ENCODE assay signal across 17 cellular contexts in the genomic region with DNA sequence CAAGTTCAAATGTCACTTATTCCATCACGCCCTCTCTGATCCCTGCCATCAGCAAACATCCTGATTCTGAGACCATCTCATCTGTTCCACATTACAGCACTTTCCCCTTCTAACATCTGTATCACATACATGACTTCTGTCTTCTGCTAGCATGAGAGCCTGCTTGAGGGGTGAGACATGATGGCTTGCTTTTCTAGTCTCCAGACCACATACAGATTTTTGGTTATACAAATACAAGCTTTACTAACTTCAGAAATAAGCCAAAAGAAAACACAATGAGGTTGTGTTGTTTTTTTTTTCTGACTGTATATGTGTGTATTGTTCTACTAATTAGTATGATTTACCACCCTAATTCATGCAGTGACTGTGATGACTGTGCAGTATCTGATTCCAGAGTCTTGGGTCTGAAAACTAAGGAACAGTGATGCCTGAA. TPM values are rescaled to one million over a fixed set of nuclear protein-coding genes. Genes with fewer than 3 reads are reported as not detected.
DNase-seq lines count a peak whose midpoint lies in the region; ATAC-seq and TF ChIP-seq lines count a peak whose summit lies in the region.
"Had no signal": no experiment of that assay in that cellular context is flagged by ENCODE, and none has a peak within 500 bp of the region (broad histone marks: within the 10 kb centered on the region; RNA-seq: fewer than 3 reads in every experiment).

No MANE protein-coding gene starts in this region.

- no peaks in the 10 kb centered on the region for H3K9me3 ChIP-seq in trophoblast cell (ENCODE audit: insufficient read depth, low read depth, low read length)

- H4K91ac ChIP-seq in trophoblast cell (ENCODE audit: low read depth, low read length): no peak overlapping the region

- no peaks in the 10 kb centered on the region for H3K27me3 Mint-ChIP-seq in WTC11 (ENCODE audit: low read depth)
- H3K27me3 Mint-ChIP-seq in stimulated activated naive B cell treated with anti-CD40 and anti-IgM and Interleukin-4, amounts not matched to agents 10 μg/mL and 1 μg/mL and 100 μg/mL, for 72 hours: no peaks in the 10 kb centered on the region
- H3K27me3 Mint-ChIP-seq: B cell; CD4-positive, alpha-beta T cell had no signal

- no peak overlapping the region for H3K27ac ChIP-seq in trophoblast cell (ENCODE audit: low read depth, low read length)
- H3K27ac ChIP-seq: KMS-11 had no signal

- no peaks in the 10 kb centered on the region for H3K4me1 Mint-ChIP-seq in WTC11
- peaks cover 0 to 8% of the 10 kb centered on the region in 2 donors for H3K4me1 Mint-ChIP-seq in stimulated activated naive B cell treated with anti-CD40 and anti-IgM and Interleukin-4, amounts not matched to agents 10 μg/mL and 1 μg/mL and 100 μg/mL, for 72 hours

- no peak overlapping the region for H2BK5ac ChIP-seq in trophoblast cell (ENCODE audit: low read depth, low read length, poor library complexity)

- no peak overlapping the region for H3K14ac ChIP-seq in trophoblast cell (ENCODE audit: low read length)

- H4K8ac ChIP-seq in trophoblast cell (ENCODE audit: low read depth, low read length): no peak overlapping the region

- no peak for ATAC-seq in WTC11
- no peak for ATAC-seq in stimulated activated naive B cell treated with anti-CD40 and anti-IgM and Interleukin-4, amounts not matched to agents 10 μg/mL and 1 μg/mL and 100 μg/mL, for 72 hours (replicated peaks)

- H2AFZ ChIP-seq in trophoblast cell (ENCODE audit: insufficient read depth, low read length, poor library complexity): no peak overlapping the region

- H3K36me3 Mint-ChIP-seq in WTC11: peaks cover 19% of the 10 kb centered on the region
- H3K36me3 Mint-ChIP-seq in stimulated activated naive B cell treated with anti-CD40 and anti-IgM and Interleukin-4, amounts not matched to agents 10 μg/mL and 1 μg/mL and 100 μg/mL, for 72 hours: peaks cover 38 to 45% of the 10 kb centered on the region in 2 donors

- peak; percentile 58 for DNase-seq in Ammon's horn (ENCODE audit: low spot score)
- DNase-seq in WTC11 (ENCODE audit: low spot score): no peak
- DNase-seq in fibroblast of peridontal ligament (ENCODE audit: extremely low read depth): peak; percentile 36
- DNase-seq in trophoblast cell: no peak
- no peak for DNase-seq in activated CD4-positive, alpha-beta T cell treated with anti-CD3 and anti-CD28 coated beads for 48 hours
- DNase-seq in T1000 (lab: John Stamatoyannopoulos, UW): no peak
- DNase-seq in stimulated activated naive B cell treated with anti-CD40 and anti-IgM and Interleukin-4, amounts not matched to agents 10 μg/mL and 1 μg/mL and 100 μg/mL, for 72 hours: no peak
- DNase-seq in NCI-H524 (lab: John Stamatoyannopoulos, UW): no peak
- DNase-seq: CD4-positive, alpha-beta T cell; DMS79 treated with DMSO at 0.1 percent for 48 hours; MM.1S; NCI-H1105 treated with DMSO at 0.1 percent for 48 hours; NCI-H2029; NCI-H510A treated with DMSO at 0.1 percent for 48 hours; SHP77 treated with DMSO at 0.1 percent for 48 hours had no signal

- no peaks in the 10 kb centered on the region for H3K27me3 ChIP-seq in trophoblast cell (ENCODE audit: insufficient read depth, low read length)

- CTCF ChIA-PET in WTC11 (lab: Charles Lee): no interaction called here

- H3K4me3 Mint-ChIP-seq in WTC11: no peak overlapping the region
- H3K4me3 Mint-ChIP-seq in stimulated activated naive B cell treated with anti-CD40 and anti-IgM and Interleukin-4, amounts not matched to agents 10 μg/mL and 1 μg/mL and 100 μg/mL, for 72 hours: no peak overlapping the region
- H3K4me3 Mint-ChIP-seq: B cell; CD4-positive, alpha-beta T cell had no signal

- no peaks in the 10 kb centered on the region for H3K79me1 ChIP-seq in trophoblast cell (ENCODE audit: low read length)

- no peak overlapping the region for H2AK5ac ChIP-seq in trophoblast cell (ENCODE audit: low read length)

- H3K4me1 ChIP-seq in trophoblast cell (ENCODE audit: control insufficient read depth in 1 of 2, insufficient read depth in 2 of 2, low read length in 2 of 2): no peaks in the 10 kb centered on the region

- TF ChIP-seq CTCF in WTC11 (IDR thresholded peaks at IDR 0.05): no peak

- no peak overlapping the region for H3K4me2 ChIP-seq in trophoblast cell (ENCODE audit: low read length)
- H3K4me2 ChIP-seq: KMS-11 had no signal

- H3K23ac ChIP-seq in trophoblast cell (ENCODE audit: low read length): peak overlapping the region; percentile 87

- H3K4me3 ChIP-seq in trophoblast cell (ENCODE audit: low read depth, low read length): no peak overlapping the region

- H3K4ac ChIP-seq in trophoblast cell (ENCODE audit: low read depth, low read length): no peak overlapping the region

- no CpG with 5 or more reads among the region's 1 CpG for WGBS in trophoblast cell (ENCODE audit: extremely low coverage, insufficient coverage, insufficient read length)

- H3K9me3 Mint-ChIP-seq in WTC11: 0 out of 2 replicates have a peak, but pooled peaks cover 7% of the 10 kb centered on the region
- H3K9me3 Mint-ChIP-seq in stimulated activated naive B cell treated with anti-CD40 and anti-IgM and Interleukin-4, amounts not matched to agents 10 μg/mL and 1 μg/mL and 100 μg/mL, for 72 hours: peaks cover 3 to 7% of the 10 kb centered on the region in 2 donors

- no peak overlapping the region for H4K12ac ChIP-seq in trophoblast cell (ENCODE audit: low read depth, low read length)

- no peaks in the 10 kb centered on the region for H3K79me2 ChIP-seq in trophoblast cell (ENCODE audit: control insufficient read depth, insufficient read depth, low read length, poor library complexity)

- POLR2A ChIA-PET in WTC11 (lab: Charles Lee): no interaction called here

- no peaks in the 10 kb centered on the region for H3K36me3 ChIP-seq in trophoblast cell (ENCODE audit: control insufficient read depth in 1 of 2, insufficient read depth in 2 of 2, low read length in 2 of 2)

- peak overlapping the region; percentile 8; the same call in 1 of the 2 replicates for H3K27ac Mint-ChIP-seq in WTC11
- no peak overlapping the region for H3K27ac Mint-ChIP-seq in stimulated activated naive B cell treated with anti-CD40 and anti-IgM and Interleukin-4, amounts not matched to agents 10 μg/mL and 1 μg/mL and 100 μg/mL, for 72 hours
- H3K27ac Mint-ChIP-seq: B cell; CD4-positive, alpha-beta T cell had no signal

- H3K9ac ChIP-seq in trophoblast cell (ENCODE audit: low read length): peak overlapping the region; percentile 7
- H3K9ac ChIP-seq: KMS-11 had no signal

- H2BK12ac ChIP-seq in trophoblast cell (ENCODE audit: low read length): no peak overlapping the region

- H3K18ac ChIP-seq in trophoblast cell (ENCODE audit: low read length): no peak overlapping the region

- no peak overlapping the region for H2BK120ac ChIP-seq in trophoblast cell (ENCODE audit: insufficient read depth, low read length, poor library complexity)

TF ChIP-seq in WTC11, 78 proteins besides CTCF, POLR2A, EP300 and RAD21 (continues in another document):
- TF ChIP-seq, protein P1, sequence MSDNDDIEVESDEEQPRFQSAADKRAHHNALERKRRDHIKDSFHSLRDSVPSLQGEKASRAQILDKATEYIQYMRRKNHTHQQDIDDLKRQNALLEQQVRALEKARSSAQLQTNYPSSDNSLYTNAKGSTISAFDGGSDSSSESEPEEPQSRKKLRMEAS (CRISPR knock-in tag; IDR thresholded peaks at IDR 0.05): no peak
- TF ChIP-seq JAZF1 (CRISPR knock-in tag; IDR thresholded peaks at IDR 0.05): no peak
- no peak for TF ChIP-seq MYBL2 (CRISPR knock-in tag; IDR thresholded peaks at IDR 0.05)
- TF ChIP-seq, protein P2, sequence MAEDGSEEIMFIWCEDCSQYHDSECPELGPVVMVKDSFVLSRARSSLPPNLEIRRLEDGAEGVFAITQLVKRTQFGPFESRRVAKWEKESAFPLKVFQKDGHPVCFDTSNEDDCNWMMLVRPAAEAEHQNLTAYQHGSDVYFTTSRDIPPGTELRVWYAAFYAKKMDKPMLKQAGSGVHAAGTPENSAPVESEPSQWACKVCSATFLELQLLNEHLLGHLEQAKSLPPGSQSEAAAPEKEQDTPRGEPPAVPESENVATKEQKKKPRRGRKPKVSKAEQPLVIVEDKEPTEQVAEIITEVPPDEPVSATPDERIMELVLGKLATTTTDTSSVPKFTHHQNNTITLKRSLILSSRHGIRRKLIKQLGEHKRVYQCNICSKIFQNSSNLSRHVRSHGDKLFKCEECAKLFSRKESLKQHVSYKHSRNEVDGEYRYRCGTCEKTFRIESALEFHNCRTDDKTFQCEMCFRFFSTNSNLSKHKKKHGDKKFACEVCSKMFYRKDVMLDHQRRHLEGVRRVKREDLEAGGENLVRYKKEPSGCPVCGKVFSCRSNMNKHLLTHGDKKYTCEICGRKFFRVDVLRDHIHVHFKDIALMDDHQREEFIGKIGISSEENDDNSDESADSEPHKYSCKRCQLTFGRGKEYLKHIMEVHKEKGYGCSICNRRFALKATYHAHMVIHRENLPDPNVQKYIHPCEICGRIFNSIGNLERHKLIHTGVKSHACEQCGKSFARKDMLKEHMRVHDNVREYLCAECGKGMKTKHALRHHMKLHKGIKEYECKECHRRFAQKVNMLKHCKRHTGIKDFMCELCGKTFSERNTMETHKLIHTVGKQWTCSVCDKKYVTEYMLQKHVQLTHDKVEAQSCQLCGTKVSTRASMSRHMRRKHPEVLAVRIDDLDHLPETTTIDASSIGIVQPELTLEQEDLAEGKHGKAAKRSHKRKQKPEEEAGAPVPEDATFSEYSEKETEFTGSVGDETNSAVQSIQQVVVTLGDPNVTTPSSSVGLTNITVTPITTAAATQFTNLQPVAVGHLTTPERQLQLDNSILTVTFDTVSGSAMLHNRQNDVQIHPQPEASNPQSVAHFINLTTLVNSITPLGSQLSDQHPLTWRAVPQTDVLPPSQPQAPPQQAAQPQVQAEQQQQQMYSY (CRISPR knock-in tag; IDR thresholded peaks at IDR 0.05): no peak
- TF ChIP-seq, protein P3, sequence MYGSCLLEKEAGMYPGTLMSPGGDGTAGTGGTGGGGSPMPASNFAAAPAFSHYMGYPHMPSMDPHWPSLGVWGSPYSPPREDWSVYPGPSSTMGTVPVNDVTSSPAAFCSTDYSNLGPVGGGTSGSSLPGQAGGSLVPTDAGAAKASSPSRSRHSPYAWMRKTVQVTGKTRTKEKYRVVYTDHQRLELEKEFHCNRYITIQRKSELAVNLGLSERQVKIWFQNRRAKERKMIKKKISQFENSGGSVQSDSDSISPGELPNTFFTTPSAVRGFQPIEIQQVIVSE (CRISPR knock-in tag; IDR thresholded peaks at IDR 0.05; ENCODE audit: borderline replicate concordance): no peak
- TF ChIP-seq, protein P4, sequence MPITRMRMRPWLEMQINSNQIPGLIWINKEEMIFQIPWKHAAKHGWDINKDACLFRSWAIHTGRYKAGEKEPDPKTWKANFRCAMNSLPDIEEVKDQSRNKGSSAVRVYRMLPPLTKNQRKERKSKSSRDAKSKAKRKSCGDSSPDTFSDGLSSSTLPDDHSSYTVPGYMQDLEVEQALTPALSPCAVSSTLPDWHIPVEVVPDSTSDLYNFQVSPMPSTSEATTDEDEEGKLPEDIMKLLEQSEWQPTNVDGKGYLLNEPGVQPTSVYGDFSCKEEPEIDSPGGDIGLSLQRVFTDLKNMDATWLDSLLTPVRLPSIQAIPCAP (CRISPR knock-in tag; IDR thresholded peaks at IDR 0.05): no peak
- no peak for TF ChIP-seq ZNF423 (CRISPR knock-in tag; IDR thresholded peaks at IDR 0.05)

RNA-seq across cellular contexts. Expression of a gene that starts 34.3 kb away (rescaled TPM):
- 6.6 to 7.5 TPM (median 7.4 TPM) in 3 replicates for total RNA-seq in WTC11 (2021)
- polyA plus RNA-seq in trophoblast cell (2013): 2.5 and 2.7 TPM in 2 replicates

RNA-seq across cellular contexts. Expression of a gene that starts 39.7 kb away (rescaled TPM):
- total RNA-seq in WTC11 (2021): 35.4 to 42.3 TPM (median 42.0 TPM) in 3 replicates
- polyA plus RNA-seq in trophoblast cell (2013): 14.8 and 16.6 TPM in 2 replicates

RNA-seq across cellular contexts. Expression of a gene that starts 40.0 kb away (rescaled TPM):
- 1.4 to 2.2 TPM (median 1.7 TPM) in 3 replicates for total RNA-seq in WTC11 (2021)
- polyA plus RNA-seq in trophoblast cell (2013): 0.22 TPM in 2 replicates

Comparison
In these comparisons a context has a peak if more than half of its experiments do, and no peak if none do; other contexts are left out.
1. DNase-seq: peak in Ammon's horn (single experiment) and fibroblast of peridontal ligament (single experiment); none in WTC11 (single experiment), trophoblast cell (0 of 2), activated CD4-positive, alpha-beta T cell treated with anti-CD3 and anti-CD28 coated beads for 48 hours (single experiment), T1000 (single experiment), stimulated activated naive B cell treated with anti-CD40 and anti-IgM and Interleukin-4, amounts not matched to agents 10 μg/mL and 1 μg/mL and 100 μg/mL, for 72 hours (single experiment) and NCI-H524 (0 of 2).